8 cellular contexts compared by ENCODE assay signal in genomic region chr16:85026696-85027095, GRCh38. TPM values are rescaled to one million over a fixed set of nuclear protein-coding genes. Genes with fewer than 3 reads are reported as not detected.
DNase-seq lines count a peak whose midpoint lies in the region; ATAC-seq and TF ChIP-seq lines count a peak whose summit lies in the region.

No MANE protein-coding gene starts in this region.

- peak overlapping the region; percentile 80; the same call in 1 of the 2 replicates for H3K9ac ChIP-seq in ES-I3 (ENCODE audit: low read depth, low read length)
- H3K9ac ChIP-seq in neuronal stem cell (ENCODE audit: low read depth, low read length, poor library complexity): no peak overlapping the region

- H3K36me3 ChIP-seq in ES-I3 (ENCODE audit: insufficient read depth, low read length): no peaks in the 10 kb centered on the region
- H3K36me3 ChIP-seq in RWPE2 (ENCODE audit: low read depth): no peaks in the 10 kb centered on the region; the same call in 1 of the 2 replicates
- H3K36me3 ChIP-seq in esophagus squamous epithelium: peaks cover 0 to 2% (median 0%) of the 10 kb centered on the region in 3 donors
- H3K36me3 ChIP-seq in psoas muscle (ENCODE audit: insufficient read depth in 1 of 2, low read depth in 1 of 2): no peaks in the 10 kb centered on the region
- H3K36me3 ChIP-seq in neuronal stem cell (replicated peaks in 1 of 2; ENCODE audit: control insufficient read depth in 2 of 2, insufficient read depth in 2 of 2, low read length in 2 of 2): no peaks in the 10 kb centered on the region

- no peaks in the 10 kb centered on the region for H3K27me3 ChIP-seq in RWPE2 (ENCODE audit: insufficient read depth, poor library complexity, severe bottlenecking)
- H3K27me3 ChIP-seq in esophagus squamous epithelium: no peaks in the 10 kb centered on the region
- no peaks in the 10 kb centered on the region for H3K27me3 ChIP-seq in psoas muscle (ENCODE audit: insufficient read depth in 3 of 3, low read length in 2 of 3)
- peaks cover 0 to 4% (median 0%) of the 10 kb centered on the region in 3 experiments for H3K27me3 ChIP-seq in neuronal stem cell (ENCODE audit: control insufficient read depth in 3 of 3, insufficient read depth in 3 of 3, low read depth in 1 of 3, low read length in 3 of 3)

- peaks cover 4% of the 10 kb centered on the region for H3K79me1 ChIP-seq in neuronal stem cell (ENCODE audit: low read depth, low read length)

- H3K18ac ChIP-seq in neuronal stem cell (ENCODE audit: low read length): no peak overlapping the region

- DNase-seq in RWPE2 (ENCODE audit: low spot score) (no peak), esophagus squamous epithelium (lab: John Stamatoyannopoulos, UW) (no peak), psoas muscle (no peak), neuronal stem cell (ENCODE audit: low spot score) (no peak)
- DNase-seq in stimulated activated CD4-positive, alpha-beta T cell treated with anti-CD3 and anti-CD28 coated beads, Interleukin-1b, Interleukin-23, amount 100 ng/mL, for 48 hours: no peak

- peaks cover 17% of the 10 kb centered on the region for H3K4me1 ChIP-seq in ES-I3 (ENCODE audit: insufficient read depth, low read length)
- H3K4me1 ChIP-seq in RWPE2 (ENCODE audit: insufficient read depth, poor library complexity, severe bottlenecking): peaks cover 24% of the 10 kb centered on the region
- H3K4me1 ChIP-seq in esophagus squamous epithelium: peaks cover 34 to 56% (median 35%) of the 10 kb centered on the region in 3 donors
- peaks cover 22% of the 10 kb centered on the region for H3K4me1 ChIP-seq in psoas muscle
- H3K4me1 ChIP-seq in neuronal stem cell (ENCODE audit: control insufficient read depth in 2 of 2, insufficient read depth in 1 of 2, low read depth in 1 of 2, low read length in 2 of 2): peaks cover 7 to 18% of the 10 kb centered on the region in 2 donors

- 40 to 55% methylated on average over 5 of the region's 5 CpGs for WGBS in esophagus squamous epithelium, 2 donors
- WGBS in psoas muscle, 3 donors: 60 to 65% (median 63%) methylated on average over 5 of the region's 5 CpGs
- no CpG with 5 or more reads among the region's 5 CpGs for WGBS in neuronal stem cell (ENCODE audit: extremely low coverage in 2 of 2, insufficient read length in 2 of 2, insufficient replicate concordance in 1 of 2), 2 donors

- H3K4me3 ChIP-seq in RWPE2 (ENCODE audit: severe bottlenecking): peak overlapping the region; percentile 50
- H3K4me3 ChIP-seq in esophagus squamous epithelium: peak overlapping the region; percentile 74 to 95 (median 85)
- peak overlapping the region; percentile 80 for H3K4me3 ChIP-seq in psoas muscle
- peak overlapping the region in 1 of 2 donors; percentile 61 for H3K4me3 ChIP-seq in neuronal stem cell (ENCODE audit: low read length in 2 of 2)

- no peak overlapping the region for H2AK5ac ChIP-seq in neuronal stem cell (ENCODE audit: low read depth, low read length)

- no peak overlapping the region for H2BK12ac ChIP-seq in neuronal stem cell (ENCODE audit: low read length)

- H4K8ac ChIP-seq in neuronal stem cell (ENCODE audit: low read depth, low read length): no peak overlapping the region

- no peak overlapping the region for H2BK5ac ChIP-seq in neuronal stem cell (ENCODE audit: low read length)

- H3K14ac ChIP-seq in neuronal stem cell (ENCODE audit: low read length): no peak overlapping the region

- no peak overlapping the region for H3K23ac ChIP-seq in neuronal stem cell (ENCODE audit: low read depth, low read length, poor library complexity)

- ATAC-seq in RWPE2 (ENCODE audit: low read depth) (no peak), psoas muscle (no peak), GM19324 (IDR thresholded peaks at IDR 0.05; ENCODE audit: low FRiP score, unreplicated experiment) (no peak), HG02981 (IDR thresholded peaks at IDR 0.05; ENCODE audit: unreplicated experiment) (no peak)

- H2AFZ ChIP-seq in neuronal stem cell (ENCODE audit: low read length): no peak overlapping the region

- TF ChIP-seq POLR2A in esophagus squamous epithelium (IDR thresholded peaks at IDR 0.05): no peak

- H2BK15ac ChIP-seq in neuronal stem cell (ENCODE audit: low read length): no peak overlapping the region

- peak overlapping the region; percentile 66 for H3K27ac ChIP-seq in RWPE2 (ENCODE audit: poor library complexity, severe bottlenecking)
- peak overlapping the region in 3 of 4 donors; percentile 93 to 96 (median 94) for H3K27ac ChIP-seq in esophagus squamous epithelium
- peak overlapping the region; percentile 87 for H3K27ac ChIP-seq in psoas muscle
- H3K27ac ChIP-seq in neuronal stem cell (replicated peaks; ENCODE audit: low read length): no peak overlapping the region

- H3K4me2 ChIP-seq in neuronal stem cell (ENCODE audit: insufficient read depth, low read length, poor library complexity, severe bottlenecking): no peak overlapping the region

- TF ChIP-seq CTCF in RWPE2 (IDR thresholded peaks at IDR 0.05; ENCODE audit: poor library complexity, severe bottlenecking): no peak
- TF ChIP-seq CTCF in esophagus squamous epithelium (IDR thresholded peaks at IDR 0.05): no peak
- no peak for TF ChIP-seq CTCF in psoas muscle (IDR thresholded peaks at IDR 0.05)

- no peak overlapping the region for H4K91ac ChIP-seq in neuronal stem cell (ENCODE audit: low read depth, low read length, poor library complexity)

- intact Hi-C loops in esophagus squamous epithelium (cut with DNase I): no loop called here
- intact Hi-C loops in psoas muscle (cut with DNase I): loop anchor here in 1 of 2 donors (5.0 kb wide), 1 partner anchor 46 kb away; no protein-coding TSS in a partner anchor

- no peak overlapping the region for H2BK120ac ChIP-seq in neuronal stem cell (ENCODE audit: low read depth, low read length)

- H3K4ac ChIP-seq in neuronal stem cell (ENCODE audit: low read length): no peak overlapping the region

- H3K9me3 ChIP-seq in ES-I3 (ENCODE audit: control insufficient read depth, insufficient read depth, low read length): no peaks in the 10 kb centered on the region
- no peaks in the 10 kb centered on the region for H3K9me3 ChIP-seq in RWPE2 (ENCODE audit: severe bottlenecking)
- no peaks in the 10 kb centered on the region for H3K9me3 ChIP-seq in esophagus squamous epithelium
- no peaks in the 10 kb centered on the region for H3K9me3 ChIP-seq in psoas muscle
- peaks cover 0 to 2% of the 10 kb centered on the region in 2 donors for H3K9me3 ChIP-seq in neuronal stem cell (replicated peaks in 1 of 2; ENCODE audit: control insufficient read depth in 2 of 2, insufficient read depth in 1 of 2, low read depth in 1 of 2, low read length in 2 of 2)

RNA-seq across cellular contexts. Expression of gene KIAA0513, which starts 0.9 kb away (rescaled TPM):
- total RNA-seq in esophagus squamous epithelium (10 to 100 TPM in 1 of 4 donors, 1 to 10 TPM in 3; 9.0 to 11.4 (median 9.7) TPM), psoas muscle (10 to 100 TPM in 3 of 4 donors, 1 to 10 TPM in 1; 8.7 to 14.3 (median 13.3) TPM)
- polyA plus RNA-seq in psoas muscle: 10 to 100 TPM in 1 of 3 donors, 1 to 10 TPM in 2; 3.6 to 18.2 (median 3.9) TPM
- polyA plus RNA-seq in neuronal stem cell (2013, experiment 1 of 2): 4.4 TPM
- 5.5 TPM for polyA plus RNA-seq in neuronal stem cell (2013, experiment 2 of 2)

RNA-seq across cellular contexts. Expression of gene ZDHHC7, which starts 15.4 kb away (rescaled TPM):
- 10 to 100 TPM; 31.2 to 41.2 (median 38.6) TPM for total RNA-seq in esophagus squamous epithelium
- total RNA-seq in psoas muscle: 10 to 100 TPM; 33.2 to 52.3 (median 44.8) TPM
- polyA plus RNA-seq in psoas muscle: 10 to 100 TPM; 19.7 to 96.0 (median 26.6) TPM
- 32.5 TPM for polyA plus RNA-seq in neuronal stem cell (2013, experiment 1 of 2)
- 32.9 TPM for polyA plus RNA-seq in neuronal stem cell (2013, experiment 2 of 2)
